ENCODE assay signal across 9 cellular contexts in genomic region chr2:182649316-182649715, GRCh38.
DNase-seq lines count a peak whose midpoint lies in the region; ATAC-seq and TF ChIP-seq lines count a peak whose summit lies in the region.
"Had no signal": no experiment of that assay in that cellular context is flagged by ENCODE, and none has a peak within 500 bp of the region (broad histone marks: within the 10 kb centered on the region; RNA-seq: fewer than 3 reads in every experiment).

No MANE protein-coding gene starts in this region.

- WGBS in endodermal cell (ENCODE audit: insufficient coverage in 1 of 2, insufficient read length in 1 of 2), 2 experiments: 66 to 72% methylated on average over 3 to 6 of the region's 6 CpGs
- WGBS in stomach, 5 donors: 55 to 62% (median 58%) methylated on average over 6 of the region's 6 CpGs

- TF ChIP-seq POLR2A in stomach (IDR thresholded peaks at IDR 0.05): no peak

- intact Hi-C loops in stomach (cut with DNase I; ENCODE audit: low total_unique reads): no loop called here

- DNase-seq in GM10266 (ENCODE audit: extremely low spot score): peak; percentile 26
- DNase-seq in NCI-H510A treated with DMSO at 0.1 percent for 48 hours (lab: John Stamatoyannopoulos, UW): peak; percentile 72
- peak; percentile 81 for DNase-seq in endodermal cell
- no peak for DNase-seq in osteocyte (ENCODE audit: extremely low spot score, unreplicated experiment)
- no peak for DNase-seq in stimulated activated naive CD4-positive, alpha-beta T cell treated with Interleukin-2 at 50 U/mL for 16 hours (lab: John Stamatoyannopoulos, UW)
- no peak for DNase-seq in stomach

- TF ChIP-seq CTCF in GM10266 (IDR thresholded peaks at IDR 0.05; ENCODE audit: control insufficient read depth, insufficient read depth, low read depth, missing control alignments) (peak; percentile 57), endodermal cell (conservative IDR thresholded peaks at IDR 0.05) (peak; percentile 79), osteocyte (IDR thresholded peaks at IDR 0.05) (peak; percentile 78), stomach (IDR thresholded peaks at IDR 0.05) (peak in 3 of 7 experiments; percentile 20 to 37 (median 21))

- no peak overlapping the region for H3K9ac ChIP-seq in endodermal cell (ENCODE audit: extremely low read depth, low read length, poor library complexity, severe bottlenecking)

- H3K9me3 Mint-ChIP-seq in endodermal cell (no peaks in the 10 kb centered on the region), osteocyte (ENCODE audit: unreplicated experiment) (no peaks in the 10 kb centered on the region)

- TF ChIP-seq EP300 in stomach (IDR thresholded peaks at IDR 0.05): no peak

- H3K36me3 ChIP-seq in endodermal cell (ENCODE audit: control insufficient read depth, insufficient read depth, low read length) (no peaks in the 10 kb centered on the region), stomach (no peaks in the 10 kb centered on the region)
- H3K36me3 ChIP-seq: neutrophil had no signal

- no peaks in the 10 kb centered on the region for H3K27me3 Mint-ChIP-seq in endodermal cell (ENCODE audit: insufficient read depth)
- H3K27me3 Mint-ChIP-seq in osteocyte (ENCODE audit: unreplicated experiment): no peaks in the 10 kb centered on the region

- no peaks in the 10 kb centered on the region for H3K27me3 ChIP-seq in endodermal cell (ENCODE audit: control insufficient read depth, insufficient read depth, low read length, poor library complexity, severe bottlenecking)
- no peaks in the 10 kb centered on the region for H3K27me3 ChIP-seq in stomach
- H3K27me3 ChIP-seq: neutrophil had no signal

- ATAC-seq in HG02938 (IDR thresholded peaks at IDR 0.05; ENCODE audit: unreplicated experiment) (peak; percentile 48), HG03045 (IDR thresholded peaks at IDR 0.05; ENCODE audit: unreplicated experiment) (no peak)

- H3K27ac Mint-ChIP-seq in endodermal cell: no peak overlapping the region
- peak overlapping the region; percentile 48 for H3K27ac Mint-ChIP-seq in osteocyte (ENCODE audit: unreplicated experiment)

- H3K4me3 ChIP-seq in endodermal cell (ENCODE audit: low read length): no peak overlapping the region
- H3K4me3 ChIP-seq in stomach: no peak overlapping the region

- H3K36me3 Mint-ChIP-seq in endodermal cell (ENCODE audit: low read depth) (no peaks in the 10 kb centered on the region), osteocyte (ENCODE audit: unreplicated experiment) (no peaks in the 10 kb centered on the region)

- H3K9me3 ChIP-seq in endodermal cell (ENCODE audit: control insufficient read depth, low read length) (no peaks in the 10 kb centered on the region), stomach (no peaks in the 10 kb centered on the region)
- H3K9me3 ChIP-seq: neutrophil had no signal

- H3K27ac ChIP-seq in endodermal cell (ENCODE audit: low read depth, low read length) (no peak overlapping the region), stomach (no peak overlapping the region)
- H3K27ac ChIP-seq: neutrophil had no signal

- H3K4me1 Mint-ChIP-seq in endodermal cell (peaks cover 7% of the 10 kb centered on the region), osteocyte (ENCODE audit: unreplicated experiment) (peaks cover 18% of the 10 kb centered on the region)

- H3K4me3 Mint-ChIP-seq in endodermal cell (no peak overlapping the region), osteocyte (ENCODE audit: unreplicated experiment) (no peak overlapping the region)

- peaks cover 7% of the 10 kb centered on the region for H3K4me1 ChIP-seq in endodermal cell (ENCODE audit: control insufficient read depth, insufficient read depth, low read length)
- peaks cover 0 to 5% (median 2%) of the 10 kb centered on the region in 4 donors for H3K4me1 ChIP-seq in stomach

Comparison
In these comparisons a context has a peak if more than half of its experiments do, and no peak if none do; other contexts are left out.
1. DNase-seq: peak in GM10266 (single experiment), NCI-H510A treated with DMSO at 0.1 percent for 48 hours (single experiment) and endodermal cell (single experiment); none in osteocyte (single experiment), stimulated activated naive CD4-positive, alpha-beta T cell treated with Interleukin-2 at 50 U/mL for 16 hours (single experiment) and stomach (single experiment).